In genomic region chr17:34199932-34200534, GRCh38 we compare ENCODE assay signal across 8 cellular contexts. TPM values are rescaled to one million over a fixed set of nuclear protein-coding genes. Genes with fewer than 3 reads are reported as not detected.
DNase-seq lines count a peak whose midpoint lies in the region; ATAC-seq, FAIRE-seq and TF ChIP-seq lines count a peak whose summit lies in the region.

No MANE protein-coding gene starts in this region.

- H4K91ac ChIP-seq in trophoblast cell (ENCODE audit: low read depth, low read length) = no peak overlapping the region

- H3K4me3 ChIP-seq in NB4 (ENCODE audit: low read depth, low read length) (no peak overlapping the region), trophoblast cell (ENCODE audit: low read depth, low read length) (no peak overlapping the region), upper lobe of right lung (no peak overlapping the region)

- no CpG with 5 or more reads among the region's 8 CpGs for WGBS in trophoblast cell (ENCODE audit: extremely low coverage, insufficient coverage, insufficient read length)

- H3K9me3 ChIP-seq in trophoblast cell (ENCODE audit: insufficient read depth, low read depth, low read length) = no peaks in the 10 kb centered on the region
- H3K9me3 ChIP-seq in upper lobe of right lung = no peaks in the 10 kb centered on the region

- H3K14ac ChIP-seq in trophoblast cell (ENCODE audit: low read length) = no peak overlapping the region

- no peak overlapping the region for H3K4me2 ChIP-seq in trophoblast cell (ENCODE audit: low read length)

- H3K36me3 ChIP-seq in trophoblast cell (ENCODE audit: control insufficient read depth in 1 of 2, insufficient read depth in 2 of 2, low read length in 2 of 2) (no peaks in the 10 kb centered on the region), upper lobe of right lung (no peaks in the 10 kb centered on the region)

- no peaks in the 10 kb centered on the region for H3K79me2 ChIP-seq in trophoblast cell (ENCODE audit: control insufficient read depth, insufficient read depth, low read length, poor library complexity)

- H3K27me3 Mint-ChIP-seq in activated naive CD4-positive, alpha-beta T cell treated with anti-CD3 and anti-CD28 coated beads, Interleukin-2, amount 10 ng/mL, durations not matched to agents 7 days and 5 days = peaks cover 32% of the 10 kb centered on the region

- no peaks in the 10 kb centered on the region for H3K27me3 ChIP-seq in trophoblast cell (ENCODE audit: insufficient read depth, low read length)
- peaks cover 13% of the 10 kb centered on the region for H3K27me3 ChIP-seq in upper lobe of right lung

- H3K4me1 ChIP-seq in trophoblast cell (ENCODE audit: control insufficient read depth in 1 of 2, insufficient read depth in 2 of 2, low read length in 2 of 2) = no peaks in the 10 kb centered on the region
- H3K4me1 ChIP-seq in upper lobe of right lung = no peaks in the 10 kb centered on the region

- H4K12ac ChIP-seq in trophoblast cell (ENCODE audit: low read depth, low read length) = no peak overlapping the region

- H2AFZ ChIP-seq in trophoblast cell (ENCODE audit: insufficient read depth, low read length, poor library complexity) = no peak overlapping the region

- H3K9ac ChIP-seq in trophoblast cell (ENCODE audit: low read length) = no peak overlapping the region

- no peaks in the 10 kb centered on the region for H3K4me1 Mint-ChIP-seq in activated naive CD4-positive, alpha-beta T cell treated with anti-CD3 and anti-CD28 coated beads, Interleukin-2, amount 10 ng/mL, durations not matched to agents 7 days and 5 days

- H2BK5ac ChIP-seq in trophoblast cell (ENCODE audit: low read depth, low read length, poor library complexity) = no peak overlapping the region

- H2AK5ac ChIP-seq in trophoblast cell (ENCODE audit: low read length) = no peak overlapping the region

- H3K79me1 ChIP-seq in trophoblast cell (ENCODE audit: low read length) = no peaks in the 10 kb centered on the region

- H3K9me3 Mint-ChIP-seq in activated naive CD4-positive, alpha-beta T cell treated with anti-CD3 and anti-CD28 coated beads, Interleukin-2, amount 10 ng/mL, durations not matched to agents 7 days and 5 days = no peaks in the 10 kb centered on the region

- no peak for TF ChIP-seq POLR2A in NB4 (IDR thresholded peaks at IDR 0.05; ENCODE audit: extremely low read depth, insufficient read length)

- intact Hi-C loops in upper lobe of right lung (cut with DNase I) = loop anchor here (5.0 to 10.0 kb wide), 2 partner anchors 105 to 162 kb away; partner anchors contain the start of gene CCL1

- H2BK12ac ChIP-seq in trophoblast cell (ENCODE audit: low read length) = no peak overlapping the region

- H4K8ac ChIP-seq in trophoblast cell (ENCODE audit: low read depth, low read length) = no peak overlapping the region

- no peak overlapping the region for H2BK120ac ChIP-seq in trophoblast cell (ENCODE audit: insufficient read depth, low read length, poor library complexity)

- FAIRE-seq in A204.1 (lab: Jason Lieb, UNC) (peak; percentile 84), GM18507 (lab: Jason Lieb, UNC) (peak; percentile 90)

- no peak overlapping the region for H3K23ac ChIP-seq in trophoblast cell (ENCODE audit: low read length)

- peak; percentile 48 for DNase-seq in GM18507 (ENCODE audit: extremely low spot score, insufficient read length, low read depth)
- DNase-seq in NB4 (ENCODE audit: low read depth) = peak; percentile 88
- DNase-seq in activated naive CD4-positive, alpha-beta T cell treated with anti-CD3 and anti-CD28 coated beads, Interleukin-2, amount 10 ng/mL, durations not matched to agents 7 days and 5 days = peak; percentile 77
- peak; percentile 84 for DNase-seq in glomerular visceral epithelial cell (ENCODE audit: extremely low spot score)
- DNase-seq in trophoblast cell = peak; percentile 66 to 92
- DNase-seq in upper lobe of right lung = no peak

- no peaks in the 10 kb centered on the region for H3K36me3 Mint-ChIP-seq in activated naive CD4-positive, alpha-beta T cell treated with anti-CD3 and anti-CD28 coated beads, Interleukin-2, amount 10 ng/mL, durations not matched to agents 7 days and 5 days

- CTCF ChIA-PET in activated naive CD4-positive, alpha-beta T cell treated with anti-CD3 and anti-CD28 coated beads, Interleukin-2, amount 10 ng/mL, durations not matched to agents 7 days and 5 days (lab: Charles Lee) = interaction anchor here (0.7 to 8.6 kb wide), 17 partner anchors 8 to 689 kb away, joined by 3 to 316 read pairs (median 6); partner anchors contain the start of genes CCL1 and CCL13

- TF ChIP-seq CTCF in NB4 (IDR thresholded peaks at IDR 0.05; ENCODE audit: low read depth, low read length) = peak; percentile 100
- TF ChIP-seq CTCF in upper lobe of right lung (IDR thresholded peaks at IDR 0.05) = peak; percentile 100

- H3K27ac ChIP-seq in trophoblast cell (ENCODE audit: low read depth, low read length) = no peak overlapping the region
- H3K27ac ChIP-seq in upper lobe of right lung = no peak overlapping the region

- ATAC-seq in SK-N-SH treated with all-trans-retinoic acid at 6 μM for 48 hours (peak; percentile 97), upper lobe of right lung (peak; percentile 98)

- H3K27ac Mint-ChIP-seq in activated naive CD4-positive, alpha-beta T cell treated with anti-CD3 and anti-CD28 coated beads, Interleukin-2, amount 10 ng/mL, durations not matched to agents 7 days and 5 days = no peak overlapping the region

- no peak overlapping the region for H3K4me3 Mint-ChIP-seq in activated naive CD4-positive, alpha-beta T cell treated with anti-CD3 and anti-CD28 coated beads, Interleukin-2, amount 10 ng/mL, durations not matched to agents 7 days and 5 days

- no peak overlapping the region for H3K18ac ChIP-seq in trophoblast cell (ENCODE audit: low read length)

- H3K4ac ChIP-seq in trophoblast cell (ENCODE audit: low read depth, low read length) = no peak overlapping the region

TF ChIP-seq in SK-N-SH treated with all-trans-retinoic acid at 6 μM for 48 hours, 23 proteins besides CTCF, POLR2A, EP300 and RAD21:
- TF ChIP-seq ZFP3 (CRISPR knock-in tag; IDR thresholded peaks at IDR 0.05) (no peak), ESRRG (CRISPR knock-in tag; IDR thresholded peaks at IDR 0.05) (no peak), ZC3H10 (CRISPR knock-in tag; IDR thresholded peaks at IDR 0.05) (no peak), TSHZ2 (CRISPR knock-in tag; IDR thresholded peaks at IDR 0.05) (no peak), GLIS3 (CRISPR knock-in tag; IDR thresholded peaks at IDR 0.05) (no peak), CREB5 (CRISPR knock-in tag; IDR thresholded peaks at IDR 0.05; ENCODE audit: low read depth) (no peak), BACH2 (CRISPR knock-in tag; IDR thresholded peaks at IDR 0.05; ENCODE audit: borderline replicate concordance) (no peak), TCF4 (CRISPR knock-in tag; IDR thresholded peaks at IDR 0.05; ENCODE audit: borderline replicate concordance) (no peak), PATZ1 (CRISPR knock-in tag; IDR thresholded peaks at IDR 0.05; ENCODE audit: borderline replicate concordance) (no peak), ZNF70 (CRISPR knock-in tag; IDR thresholded peaks at IDR 0.05) (no peak)

RNA-seq across cellular contexts. Expression of gene CCL2, which starts 55.1 kb away (rescaled TPM):
- 6.7 and 6.8 TPM in 2 replicates for polyA plus RNA-seq in trophoblast cell (2013)
- total RNA-seq in upper lobe of right lung = 53.3 TPM
